8 cellular contexts compared by ENCODE assay signal in genomic region chr1:152047954-152048640, GRCh38. TPM values are rescaled to one million over a fixed set of nuclear protein-coding genes. Genes with fewer than 3 reads are reported as not detected.
DNase-seq lines count a peak whose midpoint lies in the region; ATAC-seq and FAIRE-seq lines count a peak whose summit lies in the region.

No MANE protein-coding gene starts in this region.

- peaks cover 4% of the 10 kb centered on the region for H3K27me3 Mint-ChIP-seq in activated CD8-positive, alpha-beta memory T cell treated with anti-CD3 and anti-CD28 coated beads, Interleukin-2, amount 10 ng/mL, durations not matched to agents 7 days and 5 days

- peak overlapping the region; percentile 97 for H3K27ac Mint-ChIP-seq in activated CD8-positive, alpha-beta memory T cell treated with anti-CD3 and anti-CD28 coated beads, Interleukin-2, amount 10 ng/mL, durations not matched to agents 7 days and 5 days

- peak; percentile 92 for ATAC-seq in GM18868 (IDR thresholded peaks at IDR 0.05; ENCODE audit: unreplicated experiment)
- ATAC-seq in HG03103 (IDR thresholded peaks at IDR 0.05; ENCODE audit: low read depth, unreplicated experiment), result peak; percentile 90
- ATAC-seq in activated CD8-positive, alpha-beta memory T cell treated with anti-CD3 and anti-CD28 coated beads, Interleukin-2, amount 10 ng/mL, durations not matched to agents 7 days and 5 days, result peak; percentile 95

- H3K9me3 Mint-ChIP-seq in activated CD8-positive, alpha-beta memory T cell treated with anti-CD3 and anti-CD28 coated beads, Interleukin-2, amount 10 ng/mL, durations not matched to agents 7 days and 5 days (ENCODE audit: low read depth), result no peaks in the 10 kb centered on the region

- H3K4me3 ChIP-seq in mononuclear cell (ENCODE audit: low read length), result peak overlapping the region; percentile 26

- peaks cover 4% of the 10 kb centered on the region for H3K27me3 ChIP-seq in mononuclear cell (ENCODE audit: insufficient read depth, low read length)

- CTCF ChIA-PET in activated CD8-positive, alpha-beta memory T cell treated with anti-CD3 and anti-CD28 coated beads, Interleukin-2, amount 10 ng/mL, durations not matched to agents 7 days and 5 days (lab: Charles Lee), result interaction anchor here (0.9 to 7.2 kb wide), 8 partner anchors 9 to 411 kb away, joined by 3 to 79 read pairs (median 6); partner anchors contain the start of gene S100A11

- H3K36me3 Mint-ChIP-seq in activated CD8-positive, alpha-beta memory T cell treated with anti-CD3 and anti-CD28 coated beads, Interleukin-2, amount 10 ng/mL, durations not matched to agents 7 days and 5 days, result no peaks in the 10 kb centered on the region

- H3K4me1 Mint-ChIP-seq in activated CD8-positive, alpha-beta memory T cell treated with anti-CD3 and anti-CD28 coated beads, Interleukin-2, amount 10 ng/mL, durations not matched to agents 7 days and 5 days, result peaks cover 29% of the 10 kb centered on the region

- DNase-seq in AG20443 (ENCODE audit: low spot score) (peak; percentile 93), NOMO-1 treated with DMSO at 0.1 percent for 48 hours (lab: John Stamatoyannopoulos, UW; ENCODE audit: unreplicated experiment) (peak; percentile 100)
- peak; percentile 96 for DNase-seq in activated CD8-positive, alpha-beta memory T cell treated with anti-CD3 and anti-CD28 coated beads, Interleukin-2, amount 10 ng/mL, durations not matched to agents 7 days and 5 days
- peak; percentile 79 to 83 for DNase-seq in stimulated activated CD8-positive, alpha-beta memory T cell treated with anti-CD3 and anti-CD28 coated beads, Interleukin-2, amount 100 ng/mL, for 48 hours (ENCODE audit: low read depth in 2 of 2)

- peak overlapping the region; percentile 75 for H3K4me3 Mint-ChIP-seq in activated CD8-positive, alpha-beta memory T cell treated with anti-CD3 and anti-CD28 coated beads, Interleukin-2, amount 10 ng/mL, durations not matched to agents 7 days and 5 days

- H3K4me1 ChIP-seq in mononuclear cell (ENCODE audit: insufficient read depth, low read length), result peaks cover 69% of the 10 kb centered on the region

- H3K9me3 ChIP-seq in mononuclear cell (ENCODE audit: low read depth, low read length), result no peaks in the 10 kb centered on the region

- FAIRE-seq in endometrium (lab: Jason Lieb, UNC), result peak; percentile 77

RNA-seq across cellular contexts. Expression of gene S100A11, which starts 11.3 kb away (rescaled TPM):
- total RNA-seq in activated CD8-positive, alpha-beta memory T cell treated with anti-CD3 and anti-CD28 coated beads, Interleukin-2, amount 10 ng/mL, durations not matched to agents 7 days and 5 days, result 100 to 1,000 TPM; 300 to 330 TPM
- 63.4 TPM for total RNA-seq in mononuclear cell

RNA-seq across cellular contexts. Expression of gene TCHHL1, which starts 40.8 kb away (rescaled TPM):
- total RNA-seq in activated CD8-positive, alpha-beta memory T cell treated with anti-CD3 and anti-CD28 coated beads, Interleukin-2, amount 10 ng/mL, durations not matched to agents 7 days and 5 days, result not detected
- not detected for total RNA-seq in mononuclear cell

RNA-seq across cellular contexts. Expression of gene S100A10, which starts 54.4 kb away (rescaled TPM):
- 100 to 1,000 TPM; 333 to 424 TPM for total RNA-seq in activated CD8-positive, alpha-beta memory T cell treated with anti-CD3 and anti-CD28 coated beads, Interleukin-2, amount 10 ng/mL, durations not matched to agents 7 days and 5 days
- 113 TPM for total RNA-seq in mononuclear cell

Comparison
In these comparisons a context has a peak if more than half of its experiments do, and no peak if none do; other contexts are left out.
1. Peak in every context shown above with its lines: DNase-seq, ATAC-seq and H3K4me3 ChIP-seq.